ENCODE assay signal across 8 cellular contexts in the genomic region with DNA sequence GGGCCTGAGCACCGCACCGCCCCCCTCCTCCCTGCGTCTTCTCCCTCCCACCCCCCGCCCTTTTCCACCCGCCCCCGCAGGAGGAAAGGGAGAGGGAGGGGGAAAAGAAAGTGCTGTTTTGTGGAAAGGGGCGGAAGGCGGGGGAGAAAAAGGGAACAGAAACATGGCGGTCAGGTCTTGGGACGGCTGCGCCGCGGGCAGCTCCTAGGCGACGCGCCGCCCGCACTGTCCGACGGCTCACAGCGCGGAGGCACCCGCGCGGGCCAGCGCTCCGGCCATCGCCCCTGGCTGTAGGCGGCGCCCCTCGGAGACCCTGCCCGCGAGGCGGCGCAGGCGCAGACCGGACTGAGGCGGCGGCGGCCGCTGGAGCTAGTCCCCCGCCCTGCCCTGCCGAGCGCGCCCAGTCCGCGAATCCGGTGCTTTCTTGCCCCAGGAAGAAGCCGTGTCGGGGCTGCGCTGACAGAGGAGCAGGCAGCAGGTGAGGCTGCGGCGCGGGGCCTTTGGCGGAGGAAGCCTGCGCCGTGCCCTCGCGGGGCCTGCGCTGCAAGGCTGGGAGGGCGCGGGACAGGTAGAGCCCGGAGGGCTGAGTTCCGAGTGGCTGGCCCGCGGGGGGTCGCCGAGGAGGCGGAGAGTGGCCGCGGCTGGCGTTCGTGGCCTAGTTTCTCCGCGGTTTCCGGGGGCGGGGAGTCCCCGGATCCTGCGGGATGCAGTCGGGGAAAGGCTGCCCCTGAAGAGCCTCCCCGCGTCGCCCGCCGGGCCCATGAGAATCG. TPM values are rescaled to one million over a fixed set of nuclear protein-coding genes. Genes with fewer than 3 reads are reported as not detected.
DNase-seq lines count a peak whose midpoint lies in the region; ATAC-seq and TF ChIP-seq lines count a peak whose summit lies in the region.

A gene (plus strand): TSS at position 338 of the 770 bp plus-strand sequence. CDS start 45,482 bp downstream, outside the sequence.

- H3K9me3 ChIP-seq in adipocyte (ENCODE audit: control insufficient read depth, low read length) (no peaks in the 10 kb centered on the region), heart right ventricle (no peaks in the 10 kb centered on the region), upper lobe of right lung (no peaks in the 10 kb centered on the region)

- H3K4me1 ChIP-seq in adipocyte (ENCODE audit: control insufficient read depth, insufficient read depth, low read length) (peaks cover 28% of the 10 kb centered on the region), heart right ventricle (peaks cover 0 to 42% (median 31%) of the 10 kb centered on the region in 9 donors), upper lobe of right lung (peaks cover 23% of the 10 kb centered on the region)

- peak within 1 kb of the TSS; percentile 97 for H3K9ac ChIP-seq in adipocyte (ENCODE audit: low read length)

- DNase-seq in NCI-H1092 treated with DMSO at 0.1 percent for 48 hours (lab: John Stamatoyannopoulos, UW): peak; percentile 96
- DNase-seq in T follicular helper cell (ENCODE audit: low read depth): peak; percentile 71
- DNase-seq in adipocyte (ENCODE audit: low read depth): peak; percentile 90
- DNase-seq in heart right ventricle: peak; percentile 85 to 90
- DNase-seq in posterior vena cava (ENCODE audit: low spot score): peak; percentile 96
- peak; percentile 95 for DNase-seq in upper lobe of right lung

- peak within 1 kb of the TSS; percentile 92 for H3K4me3 ChIP-seq in adipocyte (ENCODE audit: low read length)
- peak within 1 kb of the TSS; percentile 83 to 100 (median 98) for H3K4me3 ChIP-seq in heart right ventricle
- peak within 1 kb of the TSS; percentile 94 for H3K4me3 ChIP-seq in upper lobe of right lung

- peak within 1 kb of the TSS; percentile 96 to 99 (median 98) for H3K27ac ChIP-seq in heart right ventricle
- peak within 1 kb of the TSS; percentile 98 for H3K27ac ChIP-seq in upper lobe of right lung

- ATAC-seq in HG02610 (IDR thresholded peaks at IDR 0.05; ENCODE audit: unreplicated experiment) (peak; percentile 66), heart right ventricle (peak; percentile 88 to 95 (median 94)), upper lobe of right lung (peak; percentile 94)

- no peaks in the 10 kb centered on the region for H3K36me3 ChIP-seq in adipocyte (ENCODE audit: control insufficient read depth, insufficient read depth, low read length, severe bottlenecking)
- H3K36me3 ChIP-seq in heart right ventricle: no peaks in the 10 kb centered on the region
- H3K36me3 ChIP-seq in upper lobe of right lung: no peaks in the 10 kb centered on the region

- intact Hi-C loops in heart right ventricle (cut with DNase I): loop anchor here in 7 of 10 donors (2.0 to 10.0 kb wide), 9 partner anchors 43 to 106 kb away; a partner anchor contains a TSS
- intact Hi-C loops in posterior vena cava (cut with DNase I): no loop called here
- intact Hi-C loops in upper lobe of right lung (cut with DNase I): no loop called here

- H3K27me3 ChIP-seq in adipocyte (replicated peaks; ENCODE audit: control insufficient read depth, insufficient read depth, low read length) (no peaks in the 10 kb centered on the region), heart right ventricle (no peaks in the 10 kb centered on the region), upper lobe of right lung (no peaks in the 10 kb centered on the region)

- TF ChIP-seq CTCF in GM12873 (IDR thresholded peaks at IDR 0.05; ENCODE audit: insufficient read depth, low read depth, low read length, missing control alignments) (peak; percentile 7), heart right ventricle (IDR thresholded peaks at IDR 0.05) (peak in 3 of 9 donors; percentile 6 to 44 (median 10)), upper lobe of right lung (IDR thresholded peaks at IDR 0.05) (no peak)

- WGBS in heart right ventricle, 2 donors: 0% methylated on average over 74 to 83 of the region's 86 CpGs

RNA-seq across cellular contexts. Expression of the gene that starts here (rescaled TPM):
- total RNA-seq in heart right ventricle (10 to 100 TPM; 21.7 to 28.3 (median 23.8) TPM), posterior vena cava (10 to 100 TPM; 54.9 to 58.3 TPM), upper lobe of right lung (105 TPM)
- polyA plus RNA-seq in heart right ventricle: 1 to 10 TPM; 5.4 to 6.4 TPM

Comparison
In these comparisons a context has a peak if more than half of its experiments do, and no peak if none do; other contexts are left out.
1. Peak in every context shown above with its lines: DNase-seq, ATAC-seq, H3K4me3 ChIP-seq and H3K27ac ChIP-seq.
2. intact Hi-C loops: an anchor here in heart right ventricle (2.0 to 10.0 kb wide); none called in posterior vena cava and upper lobe of right lung.